In genomic region chr3:41148901-41149300, GRCh38 we compare ENCODE assay signal across 18 cellular contexts.
"Had no signal": no experiment of that assay in that cellular context is flagged by ENCODE, and none has a peak within 500 bp of the region (broad histone marks: within the 10 kb centered on the region; RNA-seq: fewer than 3 reads in every experiment).

No MANE protein-coding gene starts in this region.

- H3K36me3 ChIP-seq: colonic mucosa, lower lobe of right lung, prostate gland, suprapubic skin had no signal

- H3K4me3 ChIP-seq: colonic mucosa, lower lobe of right lung, prostate gland, skin epidermis, suprapubic skin had no signal

- DNase-seq: activated CD4-positive, alpha-beta T cell treated with anti-CD3 and anti-CD28 coated beads for 1 hour; activated CD4-positive, alpha-beta T cell treated with anti-CD3 and anti-CD28 coated beads, Interleukin-2, amount 50 U/mL, for 4 hours; activated gamma-delta T cell treated with Interleukin-2 at 50 U/mL for 16 hours; colonic mucosa; islet precursor cell; lower lobe of right lung; occipital lobe; stimulated activated CD4-positive, alpha-beta T cell treated with anti-CD3 and anti-CD28 coated beads, Interleukin-4, amount 100 ng/mL, for 1 hour; stimulated activated naive CD8-positive, alpha-beta T cell treated with anti-CD3 and anti-CD28 coated beads, Interleukin-15, amount 100 ng/mL, for 72 hours; trophoblast cell had no signal

- H3K27ac Mint-ChIP-seq: activated naive CD4-positive, alpha-beta T cell treated with anti-CD3 and anti-CD28 coated beads, Interleukin-2, amount 50 U/mL, for 72 hours; natural killer cell treated with Interleukin-12 subunit alpha and Interleukin-12 subunit beta and Interleukin-15 and Interleukin-18, amount 100 ng/mL, for 72 hours had no signal

- H3K4me1 ChIP-seq: colonic mucosa, lower lobe of right lung, prostate gland, suprapubic skin had no signal

- H3K27ac ChIP-seq: colonic mucosa, lower lobe of right lung, prostate gland, skin epidermis, suprapubic skin, VCaP had no signal

- H3K27me3 ChIP-seq: colonic mucosa, suprapubic skin had no signal

- H3K27me3 Mint-ChIP-seq: stimulated activated naive CD8-positive, alpha-beta T cell treated with anti-CD3 and anti-CD28 coated beads, Interleukin-15, amount 100 ng/mL, for 72 hours had no signal

- H3K4me3 Mint-ChIP-seq: natural killer cell treated with Interleukin-12 subunit alpha and Interleukin-12 subunit beta and Interleukin-15 and Interleukin-18, amount 100 ng/mL, for 72 hours; stimulated activated naive CD8-positive, alpha-beta T cell treated with anti-CD3 and anti-CD28 coated beads, Interleukin-15, amount 100 ng/mL, for 72 hours had no signal

- H3K4me1 Mint-ChIP-seq: stimulated activated naive CD8-positive, alpha-beta T cell treated with anti-CD3 and anti-CD28 coated beads, Interleukin-15, amount 100 ng/mL, for 72 hours had no signal

- H3K9me3 ChIP-seq: colonic mucosa, lower lobe of right lung, prostate gland, suprapubic skin had no signal

- FAIRE-seq: endometrium, frontal cortex had no signal

- ATAC-seq: activated naive CD4-positive, alpha-beta T cell treated with anti-CD3 and anti-CD28 coated beads, Interleukin-2, amount 50 U/mL, for 72 hours; lower lobe of right lung; natural killer cell treated with Interleukin-12 subunit alpha and Interleukin-12 subunit beta and Interleukin-15 and Interleukin-18, amount 100 ng/mL, for 72 hours; stimulated activated naive CD8-positive, alpha-beta T cell treated with anti-CD3 and anti-CD28 coated beads, Interleukin-15, amount 100 ng/mL, for 72 hours had no signal
